Comparison of ENCODE assay signal across 3 cellular contexts in genomic region chr9:130232899-130233586, GRCh38.
TF ChIP-seq lines count a peak whose summit lies in the region.

No MANE protein-coding gene starts in this region.

TF ChIP-seq in GM23338, 12 proteins besides CTCF, POLR2A, EP300 and RAD21 (continues in another document):
- no peak for TF ChIP-seq NANOG (IDR thresholded peaks at IDR 0.05; ENCODE audit: borderline replicate concordance)
- no peak for TF ChIP-seq EZH2phosphoT487 (IDR thresholded peaks at IDR 0.05; ENCODE audit: unreplicated experiment)
- no peak for TF ChIP-seq CREB1 (CRISPR knock-in tag; IDR thresholded peaks at IDR 0.05; ENCODE audit: low read depth)
- TF ChIP-seq, protein P1, sequence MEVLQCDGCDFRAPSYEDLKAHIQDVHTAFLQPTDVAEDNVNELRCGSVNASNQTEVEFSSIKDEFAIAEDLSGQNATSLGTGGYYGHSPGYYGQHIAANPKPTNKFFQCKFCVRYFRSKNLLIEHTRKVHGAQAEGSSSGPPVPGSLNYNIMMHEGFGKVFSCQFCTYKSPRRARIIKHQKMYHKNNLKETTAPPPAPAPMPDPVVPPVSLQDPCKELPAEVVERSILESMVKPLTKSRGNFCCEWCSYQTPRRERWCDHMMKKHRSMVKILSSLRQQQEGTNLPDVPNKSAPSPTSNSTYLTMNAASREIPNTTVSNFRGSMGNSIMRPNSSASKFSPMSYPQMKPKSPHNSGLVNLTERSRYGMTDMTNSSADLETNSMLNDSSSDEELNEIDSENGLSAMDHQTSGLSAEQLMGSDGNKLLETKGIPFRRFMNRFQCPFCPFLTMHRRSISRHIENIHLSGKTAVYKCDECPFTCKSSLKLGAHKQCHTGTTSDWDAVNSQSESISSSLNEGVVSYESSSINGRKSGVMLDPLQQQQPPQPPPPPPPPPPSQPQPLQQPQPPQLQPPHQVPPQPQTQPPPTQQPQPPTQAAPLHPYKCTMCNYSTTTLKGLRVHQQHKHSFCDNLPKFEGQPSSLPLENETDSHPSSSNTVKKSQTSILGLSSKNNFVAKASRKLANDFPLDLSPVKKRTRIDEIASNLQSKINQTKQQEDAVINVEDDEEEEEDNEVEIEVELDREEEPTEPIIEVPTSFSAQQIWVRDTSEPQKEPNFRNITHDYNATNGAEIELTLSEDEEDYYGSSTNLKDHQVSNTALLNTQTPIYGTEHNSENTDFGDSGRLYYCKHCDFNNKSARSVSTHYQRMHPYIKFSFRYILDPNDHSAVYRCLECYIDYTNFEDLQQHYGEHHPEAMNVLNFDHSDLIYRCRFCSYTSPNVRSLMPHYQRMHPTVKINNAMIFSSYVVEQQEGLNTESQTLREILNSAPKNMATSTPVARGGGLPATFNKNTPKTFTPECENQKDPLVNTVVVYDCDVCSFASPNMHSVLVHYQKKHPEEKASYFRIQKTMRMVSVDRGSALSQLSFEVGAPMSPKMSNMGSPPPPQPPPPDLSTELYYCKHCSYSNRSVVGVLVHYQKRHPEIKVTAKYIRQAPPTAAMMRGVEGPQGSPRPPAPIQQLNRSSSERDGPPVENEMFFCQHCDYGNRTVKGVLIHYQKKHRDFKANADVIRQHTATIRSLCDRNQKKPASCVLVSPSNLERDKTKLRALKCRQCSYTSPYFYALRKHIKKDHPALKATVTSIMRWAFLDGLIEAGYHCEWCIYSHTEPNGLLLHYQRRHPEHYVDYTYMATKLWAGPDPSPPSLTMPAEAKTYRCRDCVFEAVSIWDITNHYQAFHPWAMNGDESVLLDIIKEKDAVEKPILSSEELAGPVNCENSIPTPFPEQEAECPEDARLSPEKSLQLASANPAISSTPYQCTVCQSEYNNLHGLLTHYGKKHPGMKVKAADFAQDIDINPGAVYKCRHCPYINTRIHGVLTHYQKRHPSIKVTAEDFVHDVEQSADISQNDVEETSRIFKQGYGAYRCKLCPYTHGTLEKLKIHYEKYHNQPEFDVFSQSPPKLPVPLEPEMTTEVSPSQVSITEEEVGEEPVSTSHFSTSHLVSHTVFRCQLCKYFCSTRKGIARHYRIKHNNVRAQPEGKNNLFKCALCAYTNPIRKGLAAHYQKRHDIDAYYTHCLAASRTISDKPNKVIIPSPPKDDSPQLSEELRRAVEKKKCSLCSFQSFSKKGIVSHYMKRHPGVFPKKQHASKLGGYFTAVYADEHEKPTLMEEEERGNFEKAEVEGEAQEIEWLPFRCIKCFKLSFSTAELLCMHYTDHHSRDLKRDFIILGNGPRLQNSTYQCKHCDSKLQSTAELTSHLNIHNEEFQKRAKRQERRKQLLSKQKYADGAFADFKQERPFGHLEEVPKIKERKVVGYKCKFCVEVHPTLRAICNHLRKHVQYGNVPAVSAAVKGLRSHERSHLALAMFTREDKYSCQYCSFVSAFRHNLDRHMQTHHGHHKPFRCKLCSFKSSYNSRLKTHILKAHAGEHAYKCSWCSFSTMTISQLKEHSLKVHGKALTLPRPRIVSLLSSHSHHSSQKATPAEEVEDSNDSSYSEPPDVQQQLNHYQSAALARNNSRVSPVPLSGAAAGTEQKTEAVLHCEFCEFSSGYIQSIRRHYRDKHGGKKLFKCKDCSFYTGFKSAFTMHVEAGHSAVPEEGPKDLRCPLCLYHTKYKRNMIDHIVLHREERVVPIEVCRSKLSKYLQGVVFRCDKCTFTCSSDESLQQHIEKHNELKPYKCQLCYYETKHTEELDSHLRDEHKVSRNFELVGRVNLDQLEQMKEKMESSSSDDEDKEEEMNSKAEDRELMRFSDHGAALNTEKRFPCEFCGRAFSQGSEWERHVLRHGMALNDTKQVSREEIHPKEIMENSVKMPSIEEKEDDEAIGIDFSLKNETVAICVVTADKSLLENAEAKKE (CRISPR knock-in tag; IDR thresholded peaks at IDR 0.05) = no peak
- TF ChIP-seq POLR2AphosphoS5 (IDR thresholded peaks at IDR 0.05; ENCODE audit: low read depth) = no peak
- TF ChIP-seq ZNF331 (CRISPR knock-in tag; IDR thresholded peaks at IDR 0.05; ENCODE audit: low read depth) = no peak

TF ChIP-seq in WTC11, 78 proteins besides CTCF, POLR2A, EP300 and RAD21:
- peak; percentile 49; the same call in 1 of the 2 replicates for TF ChIP-seq ZNF281 (CRISPR knock-in tag; IDR thresholded peaks at IDR 0.05)
- TF ChIP-seq NFYB (CRISPR knock-in tag; conservative IDR thresholded peaks at IDR 0.05; ENCODE audit: low read depth) = no peak

TF ChIP-seq in HEK293T, 16 proteins besides CTCF, POLR2A, EP300 and RAD21:
- no peak for TF ChIP-seq LEF1 (IDR thresholded peaks at IDR 0.05; ENCODE audit: borderline replicate concordance)
- TF ChIP-seq ZNF384 (IDR thresholded peaks at IDR 0.05) = no peak
- TF ChIP-seq ARNT (IDR thresholded peaks at IDR 0.05) = no peak
- TF ChIP-seq, protein P2, sequence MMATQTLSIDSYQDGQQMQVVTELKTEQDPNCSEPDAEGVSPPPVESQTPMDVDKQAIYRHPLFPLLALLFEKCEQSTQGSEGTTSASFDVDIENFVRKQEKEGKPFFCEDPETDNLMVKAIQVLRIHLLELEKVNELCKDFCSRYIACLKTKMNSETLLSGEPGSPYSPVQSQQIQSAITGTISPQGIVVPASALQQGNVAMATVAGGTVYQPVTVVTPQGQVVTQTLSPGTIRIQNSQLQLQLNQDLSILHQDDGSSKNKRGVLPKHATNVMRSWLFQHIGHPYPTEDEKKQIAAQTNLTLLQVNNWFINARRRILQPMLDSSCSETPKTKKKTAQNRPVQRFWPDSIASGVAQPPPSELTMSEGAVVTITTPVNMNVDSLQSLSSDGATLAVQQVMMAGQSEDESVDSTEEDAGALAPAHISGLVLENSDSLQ (IDR thresholded peaks at IDR 0.05) = no peak
- no peak for TF ChIP-seq FOXK2 (IDR thresholded peaks at IDR 0.05)
- TF ChIP-seq L3MBTL2 (conservative IDR thresholded peaks at IDR 0.05) = no peak
- TF ChIP-seq FOXA1 (IDR thresholded peaks at IDR 0.05) = no peak
- TF ChIP-seq ELF4 (IDR thresholded peaks at IDR 0.05) = no peak
- no peak for TF ChIP-seq FOXM1 (IDR thresholded peaks at IDR 0.05; ENCODE audit: borderline replicate concordance)
- TF ChIP-seq BHLHE40 (IDR thresholded peaks at IDR 0.05; ENCODE audit: borderline replicate concordance) = no peak
- no peak for TF ChIP-seq CTBP1 (IDR thresholded peaks at IDR 0.05; ENCODE audit: borderline replicate concordance)
- TF ChIP-seq SP1 (IDR thresholded peaks at IDR 0.05) = no peak
